Comparison of ENCODE assay signal across 25 cellular contexts in the genomic region with DNA sequence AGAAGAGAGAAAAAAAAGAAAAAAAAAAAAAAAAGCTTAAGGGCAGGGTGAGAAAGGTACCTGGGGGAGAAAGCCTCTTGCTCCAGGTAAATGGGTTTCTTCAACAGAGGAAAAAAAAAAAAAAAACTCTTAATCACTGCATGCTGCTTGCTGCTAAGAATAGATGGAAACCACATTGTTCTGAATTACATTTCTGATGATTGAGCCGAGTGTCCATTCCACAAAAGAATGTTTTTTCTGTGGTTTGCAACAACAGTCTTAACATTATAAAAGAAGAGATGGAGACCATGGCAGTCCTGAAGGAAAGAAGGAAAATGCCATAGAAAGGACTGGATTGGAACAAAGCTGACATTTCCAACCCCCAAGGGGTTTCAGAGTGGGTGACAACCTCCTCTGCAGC.
"Had no signal": no experiment of that assay in that cellular context is flagged by ENCODE, and none has a peak within 500 bp of the region (broad histone marks: within the 10 kb centered on the region; RNA-seq: fewer than 3 reads in every experiment).

No MANE protein-coding gene starts in this region.

- H3K4me1 Mint-ChIP-seq: mesothelial cell of epicardium; naive thymus-derived CD4-positive, alpha-beta T cell; stimulated activated naive B cell treated with anti-CD40 and anti-IgM and Interleukin-4, amounts not matched to agents 10 μg/mL and 1 μg/mL and 100 μg/mL, for 72 hours had no signal

- H3K36me3 ChIP-seq: left ventricle myocardium inferior, pancreas, prostate gland, stomach, thyroid gland, transverse colon, upper lobe of left lung, vagina had no signal

- H3K27me3 ChIP-seq: pancreas, stomach, thyroid gland, transverse colon, upper lobe of left lung, vagina had no signal

- H3K9me3 ChIP-seq: left ventricle myocardium inferior, pancreas, prostate gland, thyroid gland, transverse colon, upper lobe of left lung, vagina had no signal

- H3K27me3 Mint-ChIP-seq: naive thymus-derived CD4-positive, alpha-beta T cell; natural killer cell treated with Interleukin-12 subunit alpha and Interleukin-12 subunit beta and Interleukin-15 and Interleukin-18, amount 100 ng/mL, for 72 hours; stimulated activated naive B cell treated with anti-CD40 and anti-IgM and Interleukin-4, amounts not matched to agents 10 μg/mL and 1 μg/mL and 100 μg/mL, for 72 hours had no signal

- H3K27ac Mint-ChIP-seq: mesothelial cell of epicardium; naive thymus-derived CD4-positive, alpha-beta T cell; natural killer cell treated with Interleukin-12 subunit alpha and Interleukin-12 subunit beta and Interleukin-15 and Interleukin-18, amount 100 ng/mL, for 72 hours; stimulated activated naive B cell treated with anti-CD40 and anti-IgM and Interleukin-4, amounts not matched to agents 10 μg/mL and 1 μg/mL and 100 μg/mL, for 72 hours had no signal

- H3K4me1 ChIP-seq: left ventricle myocardium inferior, pancreas, prostate gland, stomach, thyroid gland, transverse colon, upper lobe of left lung, vagina had no signal

- H3K4me3 Mint-ChIP-seq: mesothelial cell of epicardium; naive thymus-derived CD4-positive, alpha-beta T cell; natural killer cell treated with Interleukin-12 subunit alpha and Interleukin-12 subunit beta and Interleukin-15 and Interleukin-18, amount 100 ng/mL, for 72 hours; stimulated activated naive B cell treated with anti-CD40 and anti-IgM and Interleukin-4, amounts not matched to agents 10 μg/mL and 1 μg/mL and 100 μg/mL, for 72 hours had no signal

- ATAC-seq: naive thymus-derived CD4-positive, alpha-beta T cell; natural killer cell treated with Interleukin-12 subunit alpha and Interleukin-12 subunit beta and Interleukin-15 and Interleukin-18, amount 100 ng/mL, for 72 hours; pancreas; right cardiac atrium; sciatic nerve; stimulated activated naive B cell treated with anti-CD40 and anti-IgM and Interleukin-4, amounts not matched to agents 10 μg/mL and 1 μg/mL and 100 μg/mL, for 72 hours; stimulated activated naive CD8-positive, alpha-beta T cell treated with anti-CD3 and anti-CD28 coated beads, Interleukin-15, Interleukin-2, amounts not matched to agents 100 U/mL and 50 U/mL, for 24 hours had no signal

- H3K27ac ChIP-seq: left ventricle myocardium inferior, pancreas, prostate gland, skin epidermis, stomach, thyroid gland, transverse colon, upper lobe of left lung, vagina had no signal

- DNase-seq: islet precursor cell; left ventricle myocardium inferior; mesendoderm; naive thymus-derived CD4-positive, alpha-beta T cell; nucleus accumbens; retina; right cardiac atrium; stimulated activated CD4-positive, alpha-beta T cell treated with anti-CD3 and anti-CD28 coated beads, Interleukin-12 subunit alpha, Interleukin-12 subunit beta, amount 100 ng/mL, for 4 hours; stimulated activated CD4-positive, alpha-beta T cell treated with anti-CD3 and anti-CD28 coated beads, Interleukin-15, amount 100 ng/mL, for 24 hours; stimulated activated CD4-positive, alpha-beta T cell treated with anti-CD3 and anti-CD28 coated beads, Interleukin-2, amount 100 ng/mL, for 24 hours; stimulated activated CD4-positive, alpha-beta T cell treated with anti-CD3 and anti-CD28 coated beads, Interleukin-4, amount 100 ng/mL, for 1 hour; stimulated activated naive B cell treated with anti-CD40 and anti-IgM and Interleukin-4, amounts not matched to agents 10 μg/mL and 1 μg/mL and 100 μg/mL, for 72 hours; stimulated activated naive CD8-positive, alpha-beta T cell treated with anti-CD3 and anti-CD28 coated beads, Interleukin-15, Interleukin-2, amounts not matched to agents 100 U/mL and 50 U/mL, for 24 hours; stomach; thyroid gland; transverse colon; upper lobe of left lung had no signal

- H3K36me3 Mint-ChIP-seq: mesothelial cell of epicardium; naive thymus-derived CD4-positive, alpha-beta T cell; stimulated activated naive B cell treated with anti-CD40 and anti-IgM and Interleukin-4, amounts not matched to agents 10 μg/mL and 1 μg/mL and 100 μg/mL, for 72 hours had no signal

- H3K4me3 ChIP-seq: left ventricle myocardium inferior, lung, pancreas, prostate gland, skin epidermis, stomach, thyroid gland, transverse colon, upper lobe of left lung, vagina had no signal
